ENCODE assay signal across 21 cellular contexts in genomic region chr4:104488151-104488550, GRCh38. TPM values are rescaled to one million over a fixed set of nuclear protein-coding genes. Genes with fewer than 3 reads are reported as not detected.
"Had no signal": no experiment of that assay in that cellular context is flagged by ENCODE, and none has a peak within 500 bp of the region (broad histone marks: within the 10 kb centered on the region; RNA-seq: fewer than 3 reads in every experiment).

No MANE protein-coding gene starts in this region.

- H3K4me3 ChIP-seq: adrenal gland, pancreas, sigmoid colon, stomach, upper lobe of left lung had no signal

- ATAC-seq: activated T-cell treated with anti-CD3 and anti-CD28 coated beads, Interleukin-2, amount 50 U/mL, for 72 hours; left lobe of liver; natural killer cell treated with Interleukin-12 subunit alpha and Interleukin-12 subunit beta and Interleukin-15 and Interleukin-18, amount 100 ng/mL, for 72 hours; pancreas; stimulated activated effector memory CD8-positive, alpha-beta T cell treated with anti-CD3 and anti-CD28 coated beads, Interleukin-12 subunit alpha, Interleukin-12 subunit beta, amount 100 ng/mL, for 72 hours had no signal

- H3K4me3 Mint-ChIP-seq: activated naive CD4-positive, alpha-beta T cell treated with anti-CD3 and anti-CD28 coated beads, Interleukin-2, amount 50 U/mL, for 24 hours; activated T-cell treated with anti-CD3 and anti-CD28 coated beads, Interleukin-2, amount 50 U/mL, for 72 hours; mesothelial cell of epicardium; natural killer cell treated with Interleukin-12 subunit alpha and Interleukin-12 subunit beta and Interleukin-15 and Interleukin-18, amount 100 ng/mL, for 72 hours; stimulated activated effector memory CD8-positive, alpha-beta T cell treated with anti-CD3 and anti-CD28 coated beads, Interleukin-12 subunit alpha, Interleukin-12 subunit beta, amount 100 ng/mL, for 72 hours had no signal

- H3K27ac ChIP-seq: adrenal gland, stomach, upper lobe of left lung, WERI-Rb-1 had no signal

- H3K4me1 ChIP-seq: adrenal gland had no signal

- H3K36me3 ChIP-seq: adrenal gland, pancreas, sigmoid colon, stomach, upper lobe of left lung, WERI-Rb-1 had no signal

- H3K9me3 Mint-ChIP-seq: activated naive CD4-positive, alpha-beta T cell treated with anti-CD3 and anti-CD28 coated beads, Interleukin-2, amount 50 U/mL, for 24 hours; activated T-cell treated with anti-CD3 and anti-CD28 coated beads, Interleukin-2, amount 50 U/mL, for 72 hours; mesothelial cell of epicardium; natural killer cell treated with Interleukin-12 subunit alpha and Interleukin-12 subunit beta and Interleukin-15 and Interleukin-18, amount 100 ng/mL, for 72 hours; stimulated activated effector memory CD8-positive, alpha-beta T cell treated with anti-CD3 and anti-CD28 coated beads, Interleukin-12 subunit alpha, Interleukin-12 subunit beta, amount 100 ng/mL, for 72 hours had no signal

- H3K27ac Mint-ChIP-seq: activated naive CD4-positive, alpha-beta T cell treated with anti-CD3 and anti-CD28 coated beads, Interleukin-2, amount 50 U/mL, for 24 hours; activated T-cell treated with anti-CD3 and anti-CD28 coated beads, Interleukin-2, amount 50 U/mL, for 72 hours; mesothelial cell of epicardium; natural killer cell treated with Interleukin-12 subunit alpha and Interleukin-12 subunit beta and Interleukin-15 and Interleukin-18, amount 100 ng/mL, for 72 hours; stimulated activated effector memory CD8-positive, alpha-beta T cell treated with anti-CD3 and anti-CD28 coated beads, Interleukin-12 subunit alpha, Interleukin-12 subunit beta, amount 100 ng/mL, for 72 hours had no signal

- H3K9me3 ChIP-seq: adrenal gland, pancreas, sigmoid colon, stomach, upper lobe of left lung had no signal

- H3K27me3 ChIP-seq: adrenal gland, dorsolateral prefrontal cortex, pancreas, sigmoid colon, upper lobe of left lung had no signal

- H3K36me3 Mint-ChIP-seq: activated naive CD4-positive, alpha-beta T cell treated with anti-CD3 and anti-CD28 coated beads, Interleukin-2, amount 50 U/mL, for 24 hours; mesothelial cell of epicardium; natural killer cell treated with Interleukin-12 subunit alpha and Interleukin-12 subunit beta and Interleukin-15 and Interleukin-18, amount 100 ng/mL, for 72 hours; stimulated activated effector memory CD8-positive, alpha-beta T cell treated with anti-CD3 and anti-CD28 coated beads, Interleukin-12 subunit alpha, Interleukin-12 subunit beta, amount 100 ng/mL, for 72 hours had no signal

- DNase-seq: activated CD4-positive, alpha-beta T cell treated with anti-CD3 and anti-CD28 coated beads for 1 hour; activated effector memory CD4-positive, alpha-beta T cell treated with anti-CD3 and anti-CD28 coated beads, Interleukin-2, amount 50 U/mL, for 16 hours; activated T-cell treated with anti-CD3 and anti-CD28 coated beads, Interleukin-2, amount 50 U/mL, for 72 hours; adrenal gland; dorsolateral prefrontal cortex; erythroblast; foreskin melanocyte; pancreas; sigmoid colon; stimulated activated CD4-positive, alpha-beta T cell treated with anti-CD3 and anti-CD28 coated beads, Interleukin-4, amount 100 ng/mL, for 24 hours; stomach; T-helper 2 cell; upper lobe of left lung; WERI-Rb-1 had no signal

RNA-seq across cellular contexts. Expression of gene CXXC4, which starts 6.5 kb away (rescaled TPM):
- total RNA-seq: activated CD8-positive, alpha-beta memory T cell treated with anti-CD3 and anti-CD28 coated beads for 36 hours; lung microvascular endothelial cell; natural killer cell treated with Interleukin-12 subunit alpha and Interleukin-12 subunit beta and Interleukin-15 and Interleukin-18, amount 100 ng/mL, for 72 hours had no signal
